Comparison of ENCODE assay signal across 12 cellular contexts in genomic region chr13:110640591-110641029, GRCh38. TPM values are rescaled to one million over a fixed set of nuclear protein-coding genes. Genes with fewer than 3 reads are reported as not detected.
DNase-seq lines count a peak whose midpoint lies in the region; ATAC-seq and TF ChIP-seq lines count a peak whose summit lies in the region.
"Had no signal": no experiment of that assay in that cellular context is flagged by ENCODE, and none has a peak within 500 bp of the region (broad histone marks: within the 10 kb centered on the region; RNA-seq: fewer than 3 reads in every experiment).

No MANE protein-coding gene starts in this region.

- peaks cover 42% of the 10 kb centered on the region for H3K79me1 ChIP-seq in mesenchymal stem cell (replicated peaks; ENCODE audit: low read length, poor library complexity, severe bottlenecking)

- H3K4me3 ChIP-seq in dorsolateral prefrontal cortex (no peak overlapping the region), mesenchymal stem cell (ENCODE audit: insufficient read depth in 1 of 2, low read depth in 1 of 2, low read length in 2 of 2) (no peak overlapping the region), uterus (no peak overlapping the region)
- H3K4me3 ChIP-seq: SJSA1, upper lobe of right lung had no signal

- CTCF ChIA-PET in activated naive CD4-positive, alpha-beta T cell treated with anti-CD3 and anti-CD28 coated beads for 36 hours (lab: Charles Lee) = no interaction called here

- DNase-seq in activated naive CD4-positive, alpha-beta T cell treated with anti-CD3 and anti-CD28 coated beads, Interleukin-2, amount 50 U/mL, for 72 hours (ENCODE audit: low spot score in 2 of 2) = no peak
- DNase-seq in activated naive CD4-positive, alpha-beta T cell treated with anti-CD3 and anti-CD28 coated beads for 36 hours = no peak
- peak in 1 of 10 donors; percentile 55 for DNase-seq in dorsolateral prefrontal cortex
- DNase-seq in mesenchymal stem cell = peak; percentile 34
- DNase-seq in uterus = no peak
- no peak for DNase-seq in NCI-H2196 (lab: John Stamatoyannopoulos, UW; ENCODE audit: unreplicated experiment)
- no peak for DNase-seq in stimulated activated CD4-positive, alpha-beta T cell treated with anti-CD3 and anti-CD28 coated beads, Interleukin-4, amount 100 ng/mL, for 1 hour
- no peak for DNase-seq in stimulated activated CD4-positive, alpha-beta T cell treated with anti-CD3 and anti-CD28 coated beads, Interleukin-4, amount 100 ng/mL, for 4 hours
- DNase-seq: activated CD4-positive, alpha-beta T cell treated with anti-CD3 and anti-CD28 coated beads, Interleukin-2, amount 50 U/mL, for 48 hours; central memory CD4-positive, alpha-beta T cell; upper lobe of right lung had no signal

- no peak overlapping the region for H3K23ac ChIP-seq in mesenchymal stem cell (ENCODE audit: low read length in 2 of 2)

- no peak overlapping the region for H2AFZ ChIP-seq in mesenchymal stem cell (ENCODE audit: low read depth, low read length)

- intact Hi-C loops in activated naive CD4-positive, alpha-beta T cell treated with anti-CD3 and anti-CD28 coated beads for 36 hours (cut with micrococcal nuclease) = no loop called here
- intact Hi-C loops in dorsolateral prefrontal cortex (cut with DNase I) (loop anchor here in 1 of 2 donors (10.0 kb wide), 1 partner anchor 74 kb away; the partner anchor contains the start of gene ING1), uterus (cut with DNase I; ENCODE audit: low total_unique reads) (no loop called here)

- peak overlapping the region in 39 of 59 donors; percentile 2 to 78 (median 52) for H3K27ac ChIP-seq in dorsolateral prefrontal cortex
- H3K27ac ChIP-seq in mesenchymal stem cell (ENCODE audit: low read length, poor library complexity, severe bottlenecking) = peak overlapping the region; percentile 45
- peak overlapping the region; percentile 15 to 50 for H3K27ac ChIP-seq in uterus
- H3K27ac ChIP-seq: SJSA1, upper lobe of right lung had no signal

- TF ChIP-seq POLR2A in uterus (IDR thresholded peaks at IDR 0.05) = no peak

- H3K9me3 ChIP-seq in mesenchymal stem cell (ENCODE audit: control insufficient read depth, low read length) (no peaks in the 10 kb centered on the region), uterus (no peaks in the 10 kb centered on the region)
- H3K9me3 ChIP-seq: SJSA1, upper lobe of right lung had no signal

- no peak overlapping the region for H2BK120ac ChIP-seq in mesenchymal stem cell (ENCODE audit: low read depth, low read length)

- no peaks in the 10 kb centered on the region for H3K4me1 Mint-ChIP-seq in activated naive CD4-positive, alpha-beta T cell treated with anti-CD3 and anti-CD28 coated beads for 36 hours (ENCODE audit: low read depth)

- H2BK12ac ChIP-seq in mesenchymal stem cell (ENCODE audit: low read length in 2 of 2) = no peak overlapping the region

- H2BK5ac ChIP-seq in mesenchymal stem cell (ENCODE audit: low read depth, low read length, poor library complexity, severe bottlenecking) = no peak overlapping the region

- H3K4ac ChIP-seq in mesenchymal stem cell (ENCODE audit: low read depth in 1 of 2, low read length in 2 of 2) = no peak overlapping the region

- H3K4me1 ChIP-seq in mesenchymal stem cell (ENCODE audit: control insufficient read depth, insufficient read depth, low read depth, low read length) (peaks cover 30% of the 10 kb centered on the region), uterus (no peaks in the 10 kb centered on the region)
- H3K4me1 ChIP-seq: upper lobe of right lung had no signal

- no peaks in the 10 kb centered on the region for H3K9me3 Mint-ChIP-seq in activated naive CD4-positive, alpha-beta T cell treated with anti-CD3 and anti-CD28 coated beads, Interleukin-2, amount 50 U/mL, for 72 hours
- H3K9me3 Mint-ChIP-seq in activated naive CD4-positive, alpha-beta T cell treated with anti-CD3 and anti-CD28 coated beads for 36 hours = no peaks in the 10 kb centered on the region

- H3K14ac ChIP-seq in mesenchymal stem cell (ENCODE audit: low read length in 2 of 2) = no peak overlapping the region

- no peak overlapping the region for H3K4me2 ChIP-seq in mesenchymal stem cell (ENCODE audit: low read length, poor library complexity, severe bottlenecking)

- TF ChIP-seq CTCF in dorsolateral prefrontal cortex (IDR thresholded peaks at IDR 0.05 in 54 of 56, conservative IDR thresholded peaks at IDR 0.05 in 2 of 56; ENCODE audit: low read depth in 1 of 56, partially characterized antibody in 56 of 56) = no peak
- no peak for TF ChIP-seq CTCF in uterus (IDR thresholded peaks at IDR 0.05)

- peak overlapping the region; percentile 60 to 77 for H3K27ac Mint-ChIP-seq in activated naive CD4-positive, alpha-beta T cell treated with anti-CD3 and anti-CD28 coated beads, Interleukin-2, amount 50 U/mL, for 72 hours
- H3K27ac Mint-ChIP-seq in activated naive CD4-positive, alpha-beta T cell treated with anti-CD3 and anti-CD28 coated beads for 36 hours = no peak overlapping the region

- H4K8ac ChIP-seq in mesenchymal stem cell (ENCODE audit: low read length) = no peak overlapping the region

- no peak overlapping the region for H2BK15ac ChIP-seq in mesenchymal stem cell (ENCODE audit: low read depth, poor library complexity, severe bottlenecking)

- ATAC-seq in activated naive CD4-positive, alpha-beta T cell treated with anti-CD3 and anti-CD28 coated beads, Interleukin-2, amount 50 U/mL, for 72 hours = no peak
- ATAC-seq: upper lobe of right lung had no signal

- WGBS in mesenchymal stem cell = 84% methylated on average over 12 of the region's 13 CpGs

- H3K9ac ChIP-seq in mesenchymal stem cell (ENCODE audit: low read length) = no peak overlapping the region

- no peaks in the 10 kb centered on the region for H3K27me3 Mint-ChIP-seq in activated naive CD4-positive, alpha-beta T cell treated with anti-CD3 and anti-CD28 coated beads for 36 hours (ENCODE audit: low read depth)

- H4K91ac ChIP-seq in mesenchymal stem cell (ENCODE audit: low read length) = no peak overlapping the region

- peaks cover 5% of the 10 kb centered on the region in 2 donors for H3K36me3 Mint-ChIP-seq in activated naive CD4-positive, alpha-beta T cell treated with anti-CD3 and anti-CD28 coated beads, Interleukin-2, amount 50 U/mL, for 72 hours
- H3K36me3 Mint-ChIP-seq in activated naive CD4-positive, alpha-beta T cell treated with anti-CD3 and anti-CD28 coated beads for 36 hours (ENCODE audit: low read depth) = peaks cover 16% of the 10 kb centered on the region

- no peak overlapping the region for H3K4me3 Mint-ChIP-seq in activated naive CD4-positive, alpha-beta T cell treated with anti-CD3 and anti-CD28 coated beads for 36 hours

- peak overlapping the region in 1 of 2 experiments; percentile 28 for H3K18ac ChIP-seq in mesenchymal stem cell (ENCODE audit: low read depth in 1 of 2, low read length in 2 of 2)

- no peaks in the 10 kb centered on the region for H3K27me3 ChIP-seq in dorsolateral prefrontal cortex
- no peaks in the 10 kb centered on the region for H3K27me3 ChIP-seq in mesenchymal stem cell (ENCODE audit: control insufficient read depth in 1 of 2, insufficient read depth in 1 of 2, low read length in 2 of 2)
- no peaks in the 10 kb centered on the region for H3K27me3 ChIP-seq in uterus
- H3K27me3 ChIP-seq: SJSA1, upper lobe of right lung had no signal

- H3K36me3 ChIP-seq in mesenchymal stem cell (ENCODE audit: control insufficient read depth in 1 of 2, insufficient read depth in 2 of 2, low read depth in 1 of 2, low read length in 2 of 2) (peaks cover 78 to 98% of the 10 kb centered on the region in 2 experiments), uterus (no peaks in the 10 kb centered on the region)

- H2AK5ac ChIP-seq in mesenchymal stem cell (ENCODE audit: low read length, severe bottlenecking) = no peak overlapping the region

RNA-seq across cellular contexts. Expression of gene NAXD, which starts 25.3 kb away (rescaled TPM):
- 10 to 100 TPM; 19.7 to 24.8 TPM for total RNA-seq in activated naive CD4-positive, alpha-beta T cell treated with anti-CD3 and anti-CD28 coated beads, Interleukin-2, amount 50 U/mL, for 72 hours
- 10 to 100 TPM; 20.8 to 23.3 TPM for total RNA-seq in activated naive CD4-positive, alpha-beta T cell treated with anti-CD3 and anti-CD28 coated beads for 36 hours
- total RNA-seq in dorsolateral prefrontal cortex (10 to 100 TPM; 39.9 to 64.4 (median 50.7) TPM), uterus (10 to 100 TPM; 26.0 to 37.9 (median 35.4) TPM)
- polyA plus RNA-seq in mesenchymal stem cell (2013, experiment 1 of 2) = 17.1 TPM
- polyA plus RNA-seq in mesenchymal stem cell (2013, experiment 2 of 2) = 17.1 TPM
